Comparison of ENCODE assay signal across 18 cellular contexts in the genomic region with DNA sequence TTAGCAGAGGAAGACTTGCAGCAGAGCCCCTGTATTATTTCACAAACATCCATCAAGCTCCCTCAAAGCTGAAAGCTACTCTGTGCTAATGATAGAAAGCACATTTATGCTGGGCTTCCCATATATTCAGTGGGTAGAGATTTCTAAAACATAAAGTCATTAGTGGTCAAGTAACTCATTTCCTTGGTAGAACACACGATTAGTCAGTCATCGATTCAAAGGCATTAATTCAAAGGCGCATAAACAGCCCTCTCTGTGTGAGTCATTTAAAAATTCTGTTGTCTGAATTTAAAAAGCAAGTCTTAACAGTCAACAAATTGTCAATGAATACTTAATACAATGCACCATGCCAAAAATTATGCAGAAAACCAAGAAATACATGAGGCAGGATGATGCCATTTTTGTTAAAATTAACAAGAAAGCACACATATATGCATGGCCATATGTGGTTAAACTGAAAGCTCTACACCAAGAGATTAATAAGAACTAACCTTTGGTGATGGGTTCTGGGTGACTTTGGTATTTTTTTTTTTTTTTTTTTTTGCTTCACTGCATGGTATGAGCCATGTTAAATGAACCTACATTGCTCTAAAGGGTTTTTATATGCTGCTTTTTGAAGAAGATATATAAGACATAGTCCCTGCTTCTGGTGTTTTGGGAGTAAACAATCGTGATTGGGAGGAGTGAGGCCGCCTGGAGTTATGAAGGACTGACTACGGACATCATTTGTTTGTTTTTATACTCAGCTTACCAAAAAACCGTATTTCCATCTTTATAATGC.
DNase-seq lines count a peak whose midpoint lies in the region; FAIRE-seq and TF ChIP-seq lines count a peak whose summit lies in the region.
"Had no signal": no experiment of that assay in that cellular context is flagged by ENCODE, and none has a peak within 500 bp of the region (broad histone marks: within the 10 kb centered on the region; RNA-seq: fewer than 3 reads in every experiment).

No MANE protein-coding gene starts in this region.

- H3K36me3 Mint-ChIP-seq in Calu3 (ENCODE audit: insufficient read depth, unreplicated experiment): peaks cover 88% of the 10 kb centered on the region
- peaks cover 13% of the 10 kb centered on the region for H3K36me3 Mint-ChIP-seq in astrocyte (ENCODE audit: low read depth, unreplicated experiment)
- H3K36me3 Mint-ChIP-seq: CD4-positive, CD25-positive, alpha-beta regulatory T cell; naive thymus-derived CD8-positive, alpha-beta T cell had no signal

- intact Hi-C loops in Calu3 (cut with micrococcal nuclease; ENCODE audit: unreplicated experiment): loop anchor here (5.0 kb wide), 1 partner anchor 39 kb away; no protein-coding TSS in a partner anchor

- no peaks in the 10 kb centered on the region for H3K9me3 ChIP-seq in astrocyte (ENCODE audit: insufficient read depth, low read depth, low read length)
- H3K9me3 ChIP-seq: right atrium auricular region had no signal

- peak overlapping the region; percentile 41 for H3K27ac ChIP-seq in astrocyte (ENCODE audit: low read depth, low read length)
- H3K27ac ChIP-seq: right atrium auricular region had no signal

- TF ChIP-seq CTCF in Calu3 (IDR thresholded peaks at IDR 0.05; ENCODE audit: unreplicated experiment): no peak
- TF ChIP-seq CTCF in HFF-Myc (IDR thresholded peaks at IDR 0.05; ENCODE audit: low read depth, low read length, missing control alignments): no peak
- no peak for TF ChIP-seq CTCF in astrocyte (IDR thresholded peaks at IDR 0.05; ENCODE audit: insufficient read depth, low read depth, low read length)
- no peak for TF ChIP-seq CTCF in kidney epithelial cell (IDR thresholded peaks at IDR 0.05; ENCODE audit: insufficient read depth, low read length, poor library complexity, severe bottlenecking)

- H3K4me3 ChIP-seq in HFF-Myc (replicated peaks; ENCODE audit: low read depth, low read length): no peak overlapping the region
- H3K4me3 ChIP-seq in astrocyte (ENCODE audit: insufficient read depth, low read depth, low read length): no peak overlapping the region
- H3K4me3 ChIP-seq in kidney epithelial cell (ENCODE audit: low read depth, low read length): no peak overlapping the region
- H3K4me3 ChIP-seq: right atrium auricular region had no signal

- peaks cover 30% of the 10 kb centered on the region for H3K79me2 ChIP-seq in astrocyte (ENCODE audit: insufficient read depth, low read length)

- FAIRE-seq in astrocyte (lab: Jason Lieb, UNC): peak; percentile 34

- peaks cover 66% of the 10 kb centered on the region for H3K4me1 Mint-ChIP-seq in Calu3 (ENCODE audit: low read depth, unreplicated experiment)
- peaks cover 14% of the 10 kb centered on the region for H3K4me1 Mint-ChIP-seq in astrocyte (ENCODE audit: low read depth, unreplicated experiment)

- no peak for DNase-seq in Calu3
- DNase-seq in HFF-Myc (ENCODE audit: extremely low read depth, low read depth): peak; percentile 6
- DNase-seq in astrocyte (ENCODE audit: low read depth): peak; percentile 81
- peak; percentile 54 for DNase-seq in kidney epithelial cell (ENCODE audit: low read depth)
- no peak for DNase-seq in NCI-H774 (lab: John Stamatoyannopoulos, UW)
- DNase-seq in RKO (ENCODE audit: low spot score): no peak
- DNase-seq in stimulated activated CD4-positive, alpha-beta T cell treated with anti-CD3 and anti-CD28 coated beads, Interleukin-1b, Interleukin-23, amount 100 ng/mL, for 48 hours: no peak
- DNase-seq in H4 (ENCODE audit: low spot score): no peak
- DNase-seq: activated CD4-positive, alpha-beta T cell treated with anti-CD3 and anti-CD28 coated beads for 48 hours; activated effector memory CD4-positive, alpha-beta T cell treated with Interleukin-2 at 50 U/mL for 16 hours; caudate nucleus; left ventricle myocardium superior; naive thymus-derived CD8-positive, alpha-beta T cell; NCI-H1105; NCI-H226; OCI-M1 had no signal

- CTCF ChIA-PET in Calu3 (lab: Charles Lee): interaction anchor here (0.5 to 1.6 kb wide), 3 partner anchors 13 to 152 kb away, joined by 3 to 8 read pairs (median 4); no protein-coding TSS in a partner anchor

- no peak overlapping the region for H3K9ac ChIP-seq in astrocyte (ENCODE audit: low read length)

- H4K20me1 ChIP-seq in astrocyte (ENCODE audit: insufficient read depth, low read length): peaks cover 12% of the 10 kb centered on the region

- no TSS peak for BruUV-seq in Calu3 (replicated peaks; lab: Mats Ljungman, UMichigan)

- peak overlapping the region; percentile 60 for H3K4me2 ChIP-seq in astrocyte (ENCODE audit: low read length)

- peaks cover 15% of the 10 kb centered on the region for H3K4me1 ChIP-seq in astrocyte (ENCODE audit: insufficient read depth, low read length)
- H3K4me1 ChIP-seq: right atrium auricular region had no signal

- H3K27me3 Mint-ChIP-seq in Calu3 (ENCODE audit: unreplicated experiment) (no peaks in the 10 kb centered on the region), astrocyte (ENCODE audit: low read depth, unreplicated experiment) (no peaks in the 10 kb centered on the region)

- H3K27me3 ChIP-seq in astrocyte (ENCODE audit: insufficient read depth, low read length) (no peaks in the 10 kb centered on the region), kidney epithelial cell (ENCODE audit: control insufficient read depth, insufficient read depth, low read length) (no peaks in the 10 kb centered on the region)
- H3K27me3 ChIP-seq: right atrium auricular region had no signal

- H3K27ac Mint-ChIP-seq in Calu3 (ENCODE audit: unreplicated experiment): peak overlapping the region; percentile 90
- H3K27ac Mint-ChIP-seq in astrocyte (ENCODE audit: unreplicated experiment): no peak overlapping the region
- H3K27ac Mint-ChIP-seq: naive thymus-derived CD8-positive, alpha-beta T cell had no signal

- no peak overlapping the region for H2AFZ ChIP-seq in astrocyte (ENCODE audit: low read depth, low read length)

- H3K4me3 Mint-ChIP-seq in Calu3 (ENCODE audit: low read depth, unreplicated experiment): peak overlapping the region; percentile 37
- H3K4me3 Mint-ChIP-seq in astrocyte (ENCODE audit: unreplicated experiment): no peak overlapping the region
- H3K4me3 Mint-ChIP-seq: CD4-positive, CD25-positive, alpha-beta regulatory T cell; naive thymus-derived CD8-positive, alpha-beta T cell had no signal

- peaks cover 5% of the 10 kb centered on the region for H3K36me3 ChIP-seq in astrocyte (ENCODE audit: insufficient read depth, low read length)
- no peaks in the 10 kb centered on the region for H3K36me3 ChIP-seq in kidney epithelial cell (ENCODE audit: control insufficient read depth, insufficient read depth, low read length)
- H3K36me3 ChIP-seq: right atrium auricular region had no signal

- H3K9me3 Mint-ChIP-seq in Calu3 (ENCODE audit: low read depth, unreplicated experiment) (no peaks in the 10 kb centered on the region), astrocyte (ENCODE audit: unreplicated experiment) (no peaks in the 10 kb centered on the region)
- H3K9me3 Mint-ChIP-seq: CD4-positive, CD25-positive, alpha-beta regulatory T cell; naive thymus-derived CD8-positive, alpha-beta T cell had no signal

Comparison
In these comparisons a context has a peak if more than half of its experiments do, and no peak if none do; other contexts are left out.
1. DNase-seq: peak in HFF-Myc (single experiment), astrocyte (single experiment) and kidney epithelial cell (single experiment); none in Calu3 (single experiment), NCI-H774 (single experiment), RKO (single experiment), stimulated activated CD4-positive, alpha-beta T cell treated with anti-CD3 and anti-CD28 coated beads, Interleukin-1b, Interleukin-23, amount 100 ng/mL, for 48 hours (single experiment) and H4 (single experiment).